ENCODE assay signal across 20 cellular contexts in the genomic region with DNA sequence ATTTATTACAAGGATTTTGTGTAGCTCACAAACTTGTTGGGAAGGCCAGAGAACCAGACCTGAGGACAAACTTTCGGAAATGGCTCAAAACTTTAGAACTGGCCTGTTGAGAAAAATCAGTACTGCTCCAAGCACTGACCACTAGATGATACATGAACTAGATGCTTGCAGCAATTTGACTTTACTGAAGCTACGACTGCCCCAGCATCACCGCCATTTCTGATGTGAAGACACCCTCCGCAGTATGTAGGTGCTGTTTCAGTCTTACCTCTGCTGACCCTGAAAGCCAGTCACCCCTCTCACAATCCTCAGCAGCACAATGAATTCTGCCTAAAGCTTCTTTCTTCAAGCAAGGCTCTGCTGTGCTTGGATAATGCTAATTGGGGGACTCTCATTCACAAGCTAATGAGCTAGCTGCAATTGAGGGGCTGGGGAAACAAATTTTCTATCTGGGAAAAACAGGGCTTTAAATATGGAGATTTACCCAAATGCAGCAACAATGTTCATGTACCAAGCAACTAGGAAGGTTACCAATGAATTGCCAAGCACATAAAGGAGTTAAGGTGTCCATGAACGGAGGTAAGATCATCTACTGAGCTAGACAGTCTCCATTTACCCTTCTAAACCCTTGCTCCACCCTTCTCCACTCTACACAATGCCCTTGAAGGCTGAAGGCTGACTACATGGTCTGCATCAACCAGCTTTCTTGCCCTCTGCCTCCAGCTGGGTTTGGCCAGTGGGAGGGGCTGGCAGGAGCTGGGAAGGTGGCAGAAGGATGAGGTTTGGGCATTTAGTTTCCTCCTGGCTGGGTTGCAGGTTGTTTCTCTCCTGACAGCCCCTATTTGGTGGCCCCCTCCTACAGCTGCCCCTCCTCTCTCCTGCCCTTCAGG. TPM values are rescaled to one million over a fixed set of nuclear protein-coding genes. Genes with fewer than 3 reads are reported as not detected.
"Had no signal": no experiment of that assay in that cellular context is flagged by ENCODE, and none has a peak within 500 bp of the region (broad histone marks: within the 10 kb centered on the region; RNA-seq: fewer than 3 reads in every experiment).

No MANE protein-coding gene starts in this region.

- H3K4me3 ChIP-seq: ascending aorta, breast epithelium, coronary artery, sigmoid colon, tibial artery had no signal

- H3K36me3 ChIP-seq: ascending aorta, breast epithelium, sigmoid colon, tibial artery had no signal

- H3K4me1 Mint-ChIP-seq: activated naive CD4-positive, alpha-beta T cell treated with anti-CD3 and anti-CD28 coated beads, Interleukin-2, amount 10 ng/mL, durations not matched to agents 7 days and 5 days had no signal

- ATAC-seq: left cardiac atrium; naive thymus-derived CD4-positive, alpha-beta T cell had no signal

- H3K36me3 Mint-ChIP-seq: activated naive CD4-positive, alpha-beta T cell treated with anti-CD3 and anti-CD28 coated beads, Interleukin-2, amount 10 ng/mL, durations not matched to agents 7 days and 5 days; naive thymus-derived CD4-positive, alpha-beta T cell had no signal

- H3K4me1 ChIP-seq: parathyroid adenoma had no signal

- H3K4me3 Mint-ChIP-seq: activated naive CD4-positive, alpha-beta T cell treated with anti-CD3 and anti-CD28 coated beads, Interleukin-2, amount 10 ng/mL, durations not matched to agents 7 days and 5 days; naive thymus-derived CD4-positive, alpha-beta T cell had no signal

- DNase-seq: activated CD4-positive, alpha-beta T cell treated with anti-CD3 and anti-CD28 coated beads, Interleukin-2, amount 50 U/mL, for 1 hour; activated CD4-positive, CD25-positive, alpha-beta regulatory T cell treated with anti-CD3 and anti-CD28 coated beads, Interleukin-2, amount 50 U/mL, for 72 hours; activated CD8-positive, alpha-beta memory T cell treated with anti-CD3 and anti-CD28 coated beads, Interleukin-2, amount 50 U/mL, for 48 hours; activated effector memory CD4-positive, alpha-beta T cell treated with Interleukin-2 at 50 U/mL for 16 hours; activated naive CD4-positive, alpha-beta T cell treated with anti-CD3 and anti-CD28 coated beads, Interleukin-2, amount 10 ng/mL, durations not matched to agents 7 days and 5 days; activated T-cell treated with anti-CD3 and anti-CD28 coated beads, Interleukin-2, amount 50 U/mL, for 48 hours; erythroblast; head of caudate nucleus; left cardiac atrium; mesendoderm; naive thymus-derived CD4-positive, alpha-beta T cell; sigmoid colon; stimulated activated naive CD4-positive, alpha-beta T cell; T-helper 1 cell; T-helper 9 cell; tibial artery had no signal

- H3K27me3 ChIP-seq: ascending aorta, breast epithelium, sigmoid colon, tibial artery had no signal

- H3K9me3 ChIP-seq: ascending aorta, breast epithelium, sigmoid colon, tibial artery had no signal

- H3K9ac ChIP-seq: parathyroid adenoma had no signal

- H3K27ac Mint-ChIP-seq: activated naive CD4-positive, alpha-beta T cell treated with anti-CD3 and anti-CD28 coated beads, Interleukin-2, amount 10 ng/mL, durations not matched to agents 7 days and 5 days; naive thymus-derived CD4-positive, alpha-beta T cell had no signal

- H2AFZ ChIP-seq: parathyroid adenoma had no signal

- H3K27ac ChIP-seq: ascending aorta, breast epithelium, coronary artery, parathyroid adenoma, sigmoid colon, tibial artery had no signal

RNA-seq across cellular contexts. Expression of a gene that starts 53.2 kb away (rescaled TPM):
- polyA plus RNA-seq: naive thymus-derived CD4-positive, alpha-beta T cell had no signal
